Comparison of ENCODE assay signal across 14 cellular contexts in genomic region chr20:1171461-1172093, GRCh38. TPM values are rescaled to one million over a fixed set of nuclear protein-coding genes. Genes with fewer than 3 reads are reported as not detected.
DNase-seq lines count a peak whose midpoint lies in the region; ATAC-seq and TF ChIP-seq lines count a peak whose summit lies in the region.
"Had no signal": no experiment of that assay in that cellular context is flagged by ENCODE, and none has a peak within 500 bp of the region (broad histone marks: within the 10 kb centered on the region; RNA-seq: fewer than 3 reads in every experiment).

No MANE protein-coding gene starts in this region.

- no peak overlapping the region for H3K27ac ChIP-seq in testis
- H3K27ac ChIP-seq in prostate gland: no peak overlapping the region
- H3K27ac ChIP-seq: adrenal gland, gastrocnemius medialis had no signal

- 42 to 63% methylated on average over 2 to 4 of the region's 4 CpGs for WGBS in testis, 2 donors
- WGBS in prostate gland: 54% methylated on average over 4 of the region's 4 CpGs

- TF ChIP-seq POLR2A in testis (IDR thresholded peaks at IDR 0.05) (no peak), prostate gland (IDR thresholded peaks at IDR 0.05) (no peak)

- no peak for TF ChIP-seq CTCF in testis (IDR thresholded peaks at IDR 0.05)
- no peak for TF ChIP-seq CTCF in prostate gland (IDR thresholded peaks at IDR 0.05)

- no peaks in the 10 kb centered on the region for H3K9me3 ChIP-seq in testis
- no peaks in the 10 kb centered on the region for H3K9me3 ChIP-seq in prostate gland
- H3K9me3 ChIP-seq: adrenal gland, gastrocnemius medialis had no signal

- H3K4me3 ChIP-seq in testis (no peak overlapping the region), prostate gland (no peak overlapping the region)
- H3K4me3 ChIP-seq: adrenal gland, gastrocnemius medialis had no signal

- ATAC-seq in Right ventricle myocardium superior (ENCODE audit: poor library complexity) (no peak), Right ventricle myocardium inferior (no peak), HG02610 (IDR thresholded peaks at IDR 0.05; ENCODE audit: unreplicated experiment) (no peak)
- ATAC-seq: gastrocnemius medialis had no signal

- no peaks in the 10 kb centered on the region for H3K4me1 ChIP-seq in testis
- H3K4me1 ChIP-seq in prostate gland (replicated peaks): no peaks in the 10 kb centered on the region
- H3K4me1 ChIP-seq: adrenal gland, gastrocnemius medialis had no signal

- intact Hi-C loops in Right ventricle myocardium superior (cut with DNase I): no loop called here
- intact Hi-C loops in Right ventricle myocardium inferior (cut with DNase I): no loop called here
- intact Hi-C loops in testis (cut with DNase I; ENCODE audit: low total_unique reads): no loop called here
- intact Hi-C loops in prostate gland (cut with DNase I): no loop called here

- DNase-seq in Right ventricle myocardium superior (peak; percentile 51), Right ventricle myocardium inferior (ENCODE audit: missing footprints) (no peak), fibroblast of gingiva (ENCODE audit: low read depth) (peak; percentile 14), testis (peak; percentile 37), SHP77 treated with DMSO at 0.1 percent for 48 hours (lab: John Stamatoyannopoulos, UW) (no peak), prostate gland (ENCODE audit: low spot score) (no peak)
- DNase-seq: gastrocnemius medialis; naive B cell; NCI-H187 treated with DMSO at 0.1 percent for 48 hours; stimulated activated CD4-positive, alpha-beta T cell treated with anti-CD3 and anti-CD28 coated beads, Interleukin-4, amount 100 ng/mL, for 24 hours had no signal

- H3K27me3 ChIP-seq in testis (no peaks in the 10 kb centered on the region), prostate gland (replicated peaks; ENCODE audit: insufficient read depth) (no peaks in the 10 kb centered on the region)
- H3K27me3 ChIP-seq: adrenal gland, gastrocnemius medialis had no signal

- H3K36me3 ChIP-seq in testis (ENCODE audit: low read depth, missing control alignments) (no peaks in the 10 kb centered on the region), prostate gland (peaks cover 3 to 7% of the 10 kb centered on the region in 2 donors)

TF ChIP-seq in PFSK-1, 5 proteins besides CTCF, POLR2A, EP300 and RAD21:
- no peak for TF ChIP-seq TAF1 (IDR thresholded peaks at IDR 0.05; ENCODE audit: borderline replicate concordance, insufficient read depth, low read length)
- no peak for TF ChIP-seq SIN3A (IDR thresholded peaks at IDR 0.05; ENCODE audit: borderline replicate concordance, insufficient read depth, low read length)
- TF ChIP-seq REST (IDR thresholded peaks at IDR 0.05; ENCODE audit: insufficient read depth in 1 of 2, low read depth in 2 of 2, low read length in 2 of 2): peak; percentile 95 to 96
TF ChIP-seq in PFSK-1: peak in this region for 1.

RNA-seq across cellular contexts. Expression of gene TMEM74B, which starts 13.2 kb away (rescaled TPM):
- total RNA-seq in Right ventricle myocardium superior: 5.2 TPM
- 2.9 TPM for total RNA-seq in Right ventricle myocardium inferior
- polyA plus RNA-seq in PFSK-1 (2012; ENCODE audit: insufficient read length, low read depth): 0.56 TPM
- 1 to 10 TPM; 4.8 to 6.7 TPM for total RNA-seq in testis
- polyA plus RNA-seq in testis (ENCODE audit: insufficient read depth, low read depth, low replicate concordance): 3.9 TPM
- 1 to 10 TPM in 1 of 2 donors, under 1 TPM in 1; 0.59 to 3.6 TPM for total RNA-seq in prostate gland

RNA-seq across cellular contexts. Expression of gene C20orf202, which starts 31.7 kb away (rescaled TPM):
- 0.35 TPM for total RNA-seq in Right ventricle myocardium superior
- total RNA-seq in Right ventricle myocardium inferior: 0.14 TPM
- polyA plus RNA-seq in PFSK-1 (2012; ENCODE audit: insufficient read length, low read depth): not detected
- total RNA-seq in testis: 1 to 10 TPM; 1.1 to 1.7 TPM
- polyA plus RNA-seq in testis (ENCODE audit: insufficient read depth, low read depth, low replicate concordance): 0.84 TPM
- not detected for total RNA-seq in prostate gland
- total RNA-seq: T-helper 1 cell treated with Interleukin-12 subunit alpha and Interleukin-12 subunit beta and Interleukin-4 antibody, amounts not matched to agents 30 ng/mL and 1 ng/mL, for 36 hours had no signal

RNA-seq across cellular contexts. Expression of gene PSMF1, which starts 53.2 kb away (rescaled TPM):
- total RNA-seq in Right ventricle myocardium superior: 121 TPM
- total RNA-seq in Right ventricle myocardium inferior: 132 TPM
- polyA plus RNA-seq in PFSK-1 (2012; ENCODE audit: insufficient read length, low read depth): 145 TPM
- total RNA-seq in testis: 100 to 1,000 TPM; 265 to 380 TPM
- polyA plus RNA-seq in testis (ENCODE audit: insufficient read depth, low read depth, low replicate concordance): 331 TPM
- 100 to 1,000 TPM in 1 of 2 donors, 10 to 100 TPM in 1; 76.8 to 282 TPM for total RNA-seq in prostate gland

RNA-seq across cellular contexts. Expression of gene RAD21L1, which starts 54.3 kb away (rescaled TPM):
- total RNA-seq in Right ventricle myocardium superior (not detected), Right ventricle myocardium inferior (not detected), testis (10 to 100 TPM in 1 of 2 donors, 1 to 10 TPM in 1; 7.5 to 13.7 TPM), prostate gland (1 to 10 TPM in 1 of 2 donors, not detected in 1; 3.0 TPM)
- not detected for polyA plus RNA-seq in PFSK-1 (2012; ENCODE audit: insufficient read length, low read depth)
- 12.1 TPM for polyA plus RNA-seq in testis (ENCODE audit: insufficient read depth, low read depth, low replicate concordance)
- total RNA-seq: adrenal gland; T-helper 1 cell treated with Interleukin-12 subunit alpha and Interleukin-12 subunit beta and Interleukin-4 antibody, amounts not matched to agents 30 ng/mL and 1 ng/mL, for 36 hours had no signal

Comparison
In these comparisons a context has a peak if more than half of its experiments do, and no peak if none do; other contexts are left out.
1. DNase-seq: peak in Right ventricle myocardium superior (single experiment), fibroblast of gingiva (single experiment) and testis (single experiment); none in Right ventricle myocardium inferior (single experiment), SHP77 treated with DMSO at 0.1 percent for 48 hours (single experiment) and prostate gland (single experiment).